8 cellular contexts compared by ENCODE assay signal in the genomic region with DNA sequence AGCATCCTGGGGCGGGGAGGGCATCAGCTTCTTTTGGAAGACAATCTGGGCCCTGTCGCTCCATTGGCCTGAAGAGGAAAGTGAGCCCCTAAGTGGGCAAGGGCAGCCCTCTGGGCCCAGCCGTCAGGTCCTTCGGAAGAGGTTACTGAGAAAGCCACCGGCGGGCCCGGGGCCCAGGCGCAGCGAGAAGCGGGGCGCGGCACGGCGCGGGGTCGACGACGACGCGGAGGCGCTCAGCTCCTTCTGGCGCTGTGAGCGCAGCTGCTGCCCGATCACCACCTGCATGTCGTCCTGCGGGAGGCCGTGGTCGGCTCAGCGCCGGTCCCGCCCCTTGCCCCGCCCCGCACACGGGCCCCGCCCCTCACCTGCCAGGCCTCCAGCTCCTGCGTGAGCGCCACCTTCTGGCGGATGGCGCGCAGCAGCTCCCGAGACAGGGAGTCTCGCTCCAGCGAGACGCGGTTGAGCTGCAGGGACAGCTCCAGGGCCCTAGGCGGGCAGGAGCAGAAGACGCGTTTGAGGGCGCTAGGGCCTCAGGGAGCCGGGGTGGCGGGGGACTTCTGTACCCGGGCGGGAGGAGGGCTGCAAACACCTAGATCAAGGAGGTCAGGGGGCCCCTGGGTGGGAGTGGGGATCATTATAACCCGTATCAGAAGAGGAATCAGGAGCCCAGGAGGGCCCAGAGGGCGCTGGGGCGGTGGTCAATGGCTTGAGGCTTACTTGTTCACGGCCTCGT. TPM values are rescaled to one million over a fixed set of nuclear protein-coding genes. Genes with fewer than 3 reads are reported as not detected.
DNase-seq lines count a peak whose midpoint lies in the region; ATAC-seq and TF ChIP-seq lines count a peak whose summit lies in the region.

No MANE protein-coding gene starts in this region.

- no peak overlapping the region for H3K9ac ChIP-seq in trophoblast cell (ENCODE audit: low read length)

- intact Hi-C loops in upper lobe of right lung (cut with DNase I) = no loop called here

- peaks cover 6% of the 10 kb centered on the region for H3K79me2 ChIP-seq in trophoblast cell (ENCODE audit: control insufficient read depth, insufficient read depth, low read length, poor library complexity)

- H4K91ac ChIP-seq in trophoblast cell (ENCODE audit: low read depth, low read length) = no peak overlapping the region

- no peak overlapping the region for H4K12ac ChIP-seq in trophoblast cell (ENCODE audit: low read depth, low read length)

- no peak overlapping the region for H2BK5ac ChIP-seq in trophoblast cell (ENCODE audit: low read depth, low read length, poor library complexity)

- H3K14ac ChIP-seq in trophoblast cell (ENCODE audit: low read length) = peak overlapping the region; percentile 9

- H2BK12ac ChIP-seq in trophoblast cell (ENCODE audit: low read length) = no peak overlapping the region

- H3K4ac ChIP-seq in trophoblast cell (ENCODE audit: low read depth, low read length) = no peak overlapping the region

- no peak overlapping the region for H2BK120ac ChIP-seq in trophoblast cell (ENCODE audit: insufficient read depth, low read length, poor library complexity)

- no peak overlapping the region for H3K23ac ChIP-seq in trophoblast cell (ENCODE audit: low read length)

- H3K79me1 ChIP-seq in trophoblast cell (ENCODE audit: low read length) = peaks cover 8% of the 10 kb centered on the region

- H3K18ac ChIP-seq in trophoblast cell (ENCODE audit: low read length) = no peak overlapping the region

- H3K4me3 ChIP-seq in trophoblast cell (ENCODE audit: low read depth, low read length) (no peak overlapping the region), upper lobe of right lung (no peak overlapping the region)

- H2AFZ ChIP-seq in trophoblast cell (ENCODE audit: insufficient read depth, low read length, poor library complexity) = no peak overlapping the region

- H3K4me1 ChIP-seq in trophoblast cell (ENCODE audit: control insufficient read depth in 1 of 2, insufficient read depth in 2 of 2, low read length in 2 of 2) (peaks cover 9 to 12% of the 10 kb centered on the region in 2 experiments), upper lobe of right lung (peaks cover 20% of the 10 kb centered on the region)

- H3K27me3 ChIP-seq in trophoblast cell (ENCODE audit: insufficient read depth, low read length) = no peaks in the 10 kb centered on the region
- peaks cover 30% of the 10 kb centered on the region for H3K27me3 ChIP-seq in upper lobe of right lung

- peaks cover 20 to 22% of the 10 kb centered on the region in 2 experiments for H3K36me3 ChIP-seq in trophoblast cell (ENCODE audit: control insufficient read depth in 1 of 2, insufficient read depth in 2 of 2, low read length in 2 of 2)
- peaks cover 14% of the 10 kb centered on the region for H3K36me3 ChIP-seq in upper lobe of right lung

- ATAC-seq in upper lobe of right lung (peak; percentile 79), HG03565 (IDR thresholded peaks at IDR 0.05; ENCODE audit: unreplicated experiment) (no peak)

- H3K9me3 ChIP-seq in trophoblast cell (ENCODE audit: insufficient read depth, low read depth, low read length) (no peaks in the 10 kb centered on the region), upper lobe of right lung (no peaks in the 10 kb centered on the region)

- TF ChIP-seq POLR2A in Raji (IDR thresholded peaks at IDR 0.05; ENCODE audit: insufficient read depth, low read depth, low read length) = peak; percentile 58

- H3K4me2 ChIP-seq in trophoblast cell (ENCODE audit: low read length) = peak overlapping the region; percentile 66

- H4K8ac ChIP-seq in trophoblast cell (ENCODE audit: low read depth, low read length) = no peak overlapping the region

- H3K27ac ChIP-seq in trophoblast cell (ENCODE audit: low read depth, low read length) (no peak overlapping the region), upper lobe of right lung (no peak overlapping the region)

- WGBS in trophoblast cell (ENCODE audit: extremely low coverage, insufficient coverage, insufficient read length) = no CpG with 5 or more reads among the region's 58 CpGs

- peak; percentile 96 for DNase-seq in GM10266 (ENCODE audit: extremely low spot score)
- peak; percentile 87 for DNase-seq in activated gamma-delta T cell treated with Interleukin-2 at 50 U/mL for 16 hours
- peak; percentile 40 for DNase-seq in globus pallidus (ENCODE audit: low spot score)
- DNase-seq in trophoblast cell = peak; percentile 83 to 97
- peak; percentile 93 for DNase-seq in upper lobe of right lung

- no peak overlapping the region for H2AK5ac ChIP-seq in trophoblast cell (ENCODE audit: low read length)

- peak; percentile 94 for TF ChIP-seq CTCF in GM10266 (IDR thresholded peaks at IDR 0.05; ENCODE audit: control insufficient read depth, insufficient read depth, low read depth, missing control alignments)
- TF ChIP-seq CTCF in LNCAP (IDR thresholded peaks at IDR 0.05) = peak; percentile 94
- peak; percentile 72 for TF ChIP-seq CTCF in upper lobe of right lung (IDR thresholded peaks at IDR 0.05)

RNA-seq across cellular contexts. Expression of gene THOC6, which starts 4.3 kb away (rescaled TPM):
- polyA plus RNA-seq in trophoblast cell (2013) = 26.2 and 26.7 TPM in 2 replicates
- total RNA-seq in upper lobe of right lung = 31.4 TPM

RNA-seq across cellular contexts. Expression of gene HCFC1R1, which starts 4.4 kb away (rescaled TPM):
- polyA plus RNA-seq in trophoblast cell (2013) = 124 TPM in 2 replicates
- total RNA-seq in upper lobe of right lung = 55.7 TPM

RNA-seq across cellular contexts. Expression of gene TNFRSF12A, which starts 8.0 kb away (rescaled TPM):
- polyA plus RNA-seq in trophoblast cell (2013) = 120 and 121 TPM in 2 replicates
- total RNA-seq in upper lobe of right lung = 74.9 TPM

RNA-seq across cellular contexts. Expression of gene BICDL2, which starts 8.6 kb away (rescaled TPM):
- polyA plus RNA-seq in trophoblast cell (2013) = 2.0 TPM in 2 replicates
- 16.3 TPM for total RNA-seq in upper lobe of right lung

RNA-seq across cellular contexts. Expression of gene CLDN6, which starts 10.2 kb away (rescaled TPM):
- polyA plus RNA-seq in trophoblast cell (2013) = 719 and 729 TPM in 2 replicates
- total RNA-seq in upper lobe of right lung = not detected

Comparison
In these comparisons a context has a peak if more than half of its experiments do, and no peak if none do; other contexts are left out.
1. DNase-seq: peak in every context shown above with its lines; median percentile 96 in GM10266; 93 in upper lobe of right lung; 90 in trophoblast cell; 87 in activated gamma-delta T cell treated with Interleukin-2 at 50 U/mL for 16 hours; 40 in globus pallidus.